Comparison of ENCODE assay signal across 8 cellular contexts in genomic region chr12:57751788-57752667, GRCh38. TPM values are rescaled to one million over a fixed set of nuclear protein-coding genes. Genes with fewer than 3 reads are reported as not detected.
DNase-seq lines count a peak whose midpoint lies in the region; ATAC-seq, FAIRE-seq and TF ChIP-seq lines count a peak whose summit lies in the region.

Gene CDK4, minus strand, starts transcription at chr12:57752310. Its CDS starts 593 bp downstream, at chr12:57751717.

- intact Hi-C loops in T-helper 2 cell treated with Interferon-gamma antibody and Interleukin-4, amounts not matched to agents 100 ng/mL and 5 ng/mL, for 36 hours (cut with micrococcal nuclease) = loop anchor here (1.0 to 10.0 kb wide), 9 partner anchors 8 to 1117 kb away; partner anchors contain the start of genes ARHGAP9, BAZ2A, CTDSP2 and DCTN2
- intact Hi-C loops in psoas muscle (cut with DNase I) = no loop called here

- no peaks in the 10 kb centered on the region for H3K27me3 ChIP-seq in right atrium auricular region
- peaks cover 0 to 4% (median 0%) of the 10 kb centered on the region in 3 donors for H3K27me3 ChIP-seq in psoas muscle (ENCODE audit: insufficient read depth in 3 of 3, low read length in 2 of 3)

- TF ChIP-seq CTCF in right atrium auricular region (IDR thresholded peaks at IDR 0.05) (no peak), psoas muscle (IDR thresholded peaks at IDR 0.05) (no peak)

- H3K4me3 ChIP-seq in right atrium auricular region (peak within 1 kb of the TSS; percentile 66 to 77), psoas muscle (peak within 1 kb of the TSS; percentile 93)

- H3K9me3 ChIP-seq in right atrium auricular region (no peaks in the 10 kb centered on the region), psoas muscle (no peaks in the 10 kb centered on the region)

- ATAC-seq in GM18499 (IDR thresholded peaks at IDR 0.05; ENCODE audit: insufficient read depth, unreplicated experiment) = peak; percentile 52
- ATAC-seq in HG02943 (IDR thresholded peaks at IDR 0.05; ENCODE audit: low read depth, unreplicated experiment) = peak; percentile 73
- ATAC-seq in psoas muscle = peak; percentile 91 to 95 (median 93)

- H3K27ac ChIP-seq in right atrium auricular region (peak within 1 kb of the TSS; percentile 92 to 93), psoas muscle (peak within 1 kb of the TSS; percentile 96)

- FAIRE-seq in urothelium cell line (lab: Jason Lieb, UNC) = peak; percentile 96

- 0% methylated on average over 48 to 58 of the region's 58 CpGs for WGBS in psoas muscle, 3 donors

- DNase-seq in NCI-H187 treated with DMSO at 0.1 percent for 48 hours (lab: John Stamatoyannopoulos, UW) (peak; percentile 99), anterior cingulate cortex (lab: John Stamatoyannopoulos, UW) (peak; percentile 94 to 100 (median 100)), right atrium auricular region (ENCODE audit: low spot score) (peak; percentile 100), psoas muscle (peak; percentile 99 to 100), urothelium cell line (ENCODE audit: low spot score) (peak; percentile 98)

- H3K4me1 ChIP-seq in right atrium auricular region (peaks cover 0 to 36% of the 10 kb centered on the region in 2 donors), psoas muscle (peaks cover 26% of the 10 kb centered on the region)

- H3K36me3 ChIP-seq in right atrium auricular region (peaks cover 33% of the 10 kb centered on the region), psoas muscle (ENCODE audit: insufficient read depth in 1 of 2, low read depth in 1 of 2) (peaks cover 17 to 39% of the 10 kb centered on the region in 2 donors)

RNA-seq across cellular contexts. Expression of gene CDK4, which starts in this region (rescaled TPM):
- total RNA-seq in T-helper 2 cell treated with Interferon-gamma antibody and Interleukin-4, amounts not matched to agents 100 ng/mL and 5 ng/mL, for 36 hours = 134 and 138 TPM in 2 replicates
- 10 to 100 TPM; 32.1 to 59.7 TPM for total RNA-seq in right atrium auricular region
- 10 to 100 TPM; 38.0 to 74.1 (median 53.6) TPM for total RNA-seq in psoas muscle
- 100 to 1,000 TPM in 1 of 3 donors, 10 to 100 TPM in 2; 52.8 to 105 (median 56.6) TPM for polyA plus RNA-seq in psoas muscle

Comparison
In these comparisons a context has a peak if more than half of its experiments do, and no peak if none do; other contexts are left out.
1. Peak in every context shown above with its lines: DNase-seq, ATAC-seq, H3K4me3 ChIP-seq and H3K27ac ChIP-seq.